ENCODE assay signal across 8 cellular contexts in genomic region chr1:149927056-149927534, GRCh38. TPM values are rescaled to one million over a fixed set of nuclear protein-coding genes. Genes with fewer than 3 reads are reported as not detected.
A peak's percentile ranks its signal among the peaks of the same experiment; 100 is the strongest.
DNase-seq lines count a peak whose midpoint lies in the region; ATAC-seq and TF ChIP-seq lines count a peak whose summit lies in the region.

No MANE protein-coding gene starts in this region.

- TF ChIP-seq CTCF in adrenal gland (IDR thresholded peaks at IDR 0.05): no peak
- TF ChIP-seq CTCF in liver (IDR thresholded peaks at IDR 0.05; ENCODE audit: low read depth, low read length, missing input control): no peak
- TF ChIP-seq CTCF in type B pancreatic cell (conservative IDR thresholded peaks at IDR 0.05): no peak

- TF ChIP-seq RAD21 in liver (IDR thresholded peaks at IDR 0.05): no peak

- no peaks in the 10 kb centered on the region for H3K27me3 Mint-ChIP-seq in activated naive CD4-positive, alpha-beta T cell treated with anti-CD3 and anti-CD28 coated beads, Interleukin-2, amount 10 ng/mL, durations not matched to agents 7 days and 5 days
- no peaks in the 10 kb centered on the region for H3K27me3 Mint-ChIP-seq in type B pancreatic cell

- H3K36me3 ChIP-seq in adrenal gland (replicated peaks in 1 of 2): peaks cover 0 to 50% of the 10 kb centered on the region in 2 donors
- peaks cover 6 to 44% (median 29%) of the 10 kb centered on the region in 4 donors for H3K36me3 ChIP-seq in liver (ENCODE audit: control insufficient read depth in 4 of 4, insufficient read depth in 3 of 4, low read depth in 1 of 4, low read length in 3 of 4)

- peaks cover 13 to 46% of the 10 kb centered on the region in 2 donors for H3K4me1 ChIP-seq in adrenal gland (replicated peaks in 1 of 2)
- peaks cover 5 to 22% (median 16%) of the 10 kb centered on the region in 4 donors for H3K4me1 ChIP-seq in liver (ENCODE audit: control insufficient read depth in 4 of 4, insufficient read depth in 4 of 4, low read length in 3 of 4)

- H3K9ac ChIP-seq in liver (ENCODE audit: low read depth in 1 of 2, low read length in 2 of 2): peak overlapping the region; percentile 44 to 80

- peaks cover 55% of the 10 kb centered on the region for H3K36me3 Mint-ChIP-seq in activated naive CD4-positive, alpha-beta T cell treated with anti-CD3 and anti-CD28 coated beads, Interleukin-2, amount 10 ng/mL, durations not matched to agents 7 days and 5 days
- H3K36me3 Mint-ChIP-seq in type B pancreatic cell: peaks cover 45% of the 10 kb centered on the region

- no peak for ATAC-seq in GM21576 (IDR thresholded peaks at IDR 0.05; ENCODE audit: unreplicated experiment)
- ATAC-seq in HG02610 (IDR thresholded peaks at IDR 0.05; ENCODE audit: unreplicated experiment): no peak

- H3K27me3 ChIP-seq in adrenal gland (no peaks in the 10 kb centered on the region), liver (ENCODE audit: control insufficient read depth in 4 of 4, insufficient read depth in 4 of 4, low read length in 3 of 4) (no peaks in the 10 kb centered on the region)

- H3K27ac Mint-ChIP-seq in activated naive CD4-positive, alpha-beta T cell treated with anti-CD3 and anti-CD28 coated beads, Interleukin-2, amount 10 ng/mL, durations not matched to agents 7 days and 5 days: peak overlapping the region; percentile 97
- H3K27ac Mint-ChIP-seq in type B pancreatic cell: peak overlapping the region; percentile 97

- H3K4me3 ChIP-seq in adrenal gland (peak overlapping the region; percentile 58 to 96 (median 87)), liver (ENCODE audit: low read depth in 1 of 3, low read length in 3 of 3) (peak overlapping the region; percentile 93 to 98 (median 96))

- no peaks in the 10 kb centered on the region for H3K9me3 Mint-ChIP-seq in activated naive CD4-positive, alpha-beta T cell treated with anti-CD3 and anti-CD28 coated beads, Interleukin-2, amount 10 ng/mL, durations not matched to agents 7 days and 5 days
- H3K9me3 Mint-ChIP-seq in type B pancreatic cell: no peaks in the 10 kb centered on the region

- H3K27ac ChIP-seq in adrenal gland: peak overlapping the region in 4 of 5 donors; percentile 87 to 97 (median 93)
- peak overlapping the region; percentile 96 to 99 for H3K27ac ChIP-seq in liver (ENCODE audit: low read depth in 1 of 2, low read length in 2 of 2)

- H3K9me3 ChIP-seq in adrenal gland (replicated peaks in 1 of 3): no peaks in the 10 kb centered on the region
- no peaks in the 10 kb centered on the region for H3K9me3 ChIP-seq in liver (ENCODE audit: control insufficient read depth in 4 of 4, low read length in 3 of 4)

- CTCF ChIA-PET in activated naive CD4-positive, alpha-beta T cell treated with anti-CD3 and anti-CD28 coated beads, Interleukin-2, amount 10 ng/mL, durations not matched to agents 7 days and 5 days (lab: Charles Lee): no interaction called here

- no peak for DNase-seq in activated naive CD4-positive, alpha-beta T cell treated with anti-CD3 and anti-CD28 coated beads, Interleukin-2, amount 10 ng/mL, durations not matched to agents 7 days and 5 days
- no peak for DNase-seq in activated naive CD4-positive, alpha-beta T cell treated with Interleukin-2 at 50 U/mL for 16 hours
- DNase-seq in adrenal gland (no peak), type B pancreatic cell (ENCODE audit: extremely low spot score, unreplicated experiment) (no peak)
- no peak for DNase-seq in activated CD4-positive, alpha-beta T cell treated with anti-CD3 and anti-CD28 coated beads, Interleukin-2, amount 50 U/mL, for 48 hours

- intact Hi-C loops in adrenal gland (cut with DNase I): no loop called here

- peak overlapping the region; percentile 99 for H3K4me3 Mint-ChIP-seq in activated naive CD4-positive, alpha-beta T cell treated with anti-CD3 and anti-CD28 coated beads, Interleukin-2, amount 10 ng/mL, durations not matched to agents 7 days and 5 days
- peak overlapping the region; percentile 99 for H3K4me3 Mint-ChIP-seq in type B pancreatic cell

- 1 to 3% (median 3%) methylated on average over 9 of the region's 9 CpGs for whole genome bisulfite sequencing in adrenal gland, 4 donors
- 3% methylated on average over 9 of the region's 9 CpGs for WGBS in liver

- TF ChIP-seq POLR2A in adrenal gland (IDR thresholded peaks at IDR 0.05): no peak

- peaks cover 72% of the 10 kb centered on the region for H3K4me1 Mint-ChIP-seq in activated naive CD4-positive, alpha-beta T cell treated with anti-CD3 and anti-CD28 coated beads, Interleukin-2, amount 10 ng/mL, durations not matched to agents 7 days and 5 days
- H3K4me1 Mint-ChIP-seq in type B pancreatic cell (ENCODE audit: unreplicated experiment): peaks cover 17% of the 10 kb centered on the region

TF ChIP-seq in liver, 16 proteins besides CTCF, POLR2A, EP300 and RAD21:
- TF ChIP-seq YY1 (IDR thresholded peaks at IDR 0.05): no peak
- TF ChIP-seq HNF4G (IDR thresholded peaks at IDR 0.05): no peak
- no peak for TF ChIP-seq ZBTB33 (IDR thresholded peaks at IDR 0.05)
- TF ChIP-seq JUND (IDR thresholded peaks at IDR 0.05): no peak
- no peak for TF ChIP-seq HNF4A (conservative IDR thresholded peaks at IDR 0.05)
- no peak for TF ChIP-seq GABPA (IDR thresholded peaks at IDR 0.05 in 1 of 2, conservative IDR thresholded peaks at IDR 0.05 in 1 of 2)

RNA-seq across cellular contexts. Expression of gene SF3B4, which starts 0.5 kb away (rescaled TPM):
- total RNA-seq in adrenal gland (10 to 100 TPM; 10.2 to 59.3 (median 35.5) TPM), liver (10 to 100 TPM in 1 of 2 donors, 1 to 10 TPM in 1; 6.3 to 10.1 TPM), type B pancreatic cell (ENCODE audit: low replicate concordance) (60.8 and 72.2 TPM in 2 replicates)
- polyA plus RNA-seq in adrenal gland (10 to 100 TPM; 41.0 to 83.6 (median 57.5) TPM), liver (10 to 100 TPM; 15.0 to 16.6 TPM)

RNA-seq across cellular contexts. Expression of gene SV2A, which starts 9.5 kb away (rescaled TPM):
- total RNA-seq in adrenal gland: 10 to 100 TPM in 4 of 8 donors, 1 to 10 TPM in 4; 2.8 to 31.8 (median 9.1) TPM
- polyA plus RNA-seq in adrenal gland: 10 to 100 TPM; 11.1 to 24.1 (median 12.8) TPM
- total RNA-seq in liver: under 1 TPM; 0.25 to 0.51 TPM
- polyA plus RNA-seq in liver: under 1 TPM; 0.13 to 0.23 TPM
- 5.4 and 16.2 TPM in 2 replicates for total RNA-seq in type B pancreatic cell (ENCODE audit: low replicate concordance)

RNA-seq across cellular contexts. Expression of gene MTMR11, which starts 9.6 kb away (rescaled TPM):
- total RNA-seq in adrenal gland (10 to 100 TPM; 21.6 to 70.6 (median 40.2) TPM), liver (1 to 10 TPM; 1.6 to 1.9 TPM), type B pancreatic cell (ENCODE audit: low replicate concordance) (21.0 and 33.1 TPM in 2 replicates)
- polyA plus RNA-seq in adrenal gland (10 to 100 TPM; 52.6 to 70.0 (median 60.2) TPM), liver (1 to 10 TPM; 1.5 to 2.1 TPM)

RNA-seq across cellular contexts. Expression of gene BOLA1, which starts 27.7 kb away (rescaled TPM):
- 10 to 100 TPM; 12.3 to 63.8 (median 31.9) TPM for total RNA-seq in adrenal gland
- 10 to 100 TPM; 12.2 to 50.2 (median 41.0) TPM for polyA plus RNA-seq in adrenal gland
- 10 to 100 TPM; 10.2 to 10.8 TPM for total RNA-seq in liver
- polyA plus RNA-seq in liver: 10 to 100 TPM; 12.3 to 22.1 TPM
- total RNA-seq in type B pancreatic cell (ENCODE audit: low replicate concordance): 15.6 and 20.1 TPM in 2 replicates
